23 cellular contexts compared by ENCODE assay signal in genomic region chr5:73333944-73334703, GRCh38.
"Had no signal": no experiment of that assay in that cellular context is flagged by ENCODE, and none has a peak within 500 bp of the region (broad histone marks: within the 10 kb centered on the region; RNA-seq: fewer than 3 reads in every experiment).

No MANE protein-coding gene starts in this region.

- H3K9ac ChIP-seq: neural progenitor cell had no signal

- H3K36me3 ChIP-seq: heart left ventricle, neural progenitor cell, sigmoid colon, tibial artery, upper lobe of right lung had no signal

- H3K27me3 ChIP-seq: neural progenitor cell had no signal

- H3K4me3 ChIP-seq: dorsolateral prefrontal cortex, heart left ventricle, lung, neural progenitor cell, psoas muscle, sigmoid colon, skin epidermis, tibial artery, upper lobe of right lung had no signal

- DNase-seq: cortex of kidney; dorsolateral prefrontal cortex; effector CD8-positive, alpha-beta T cell; heart left ventricle; hippocampal formation; left colon; left ventricle myocardium superior; mesenchymal stem cell; midbrain; nucleus accumbens; psoas muscle; retina; sigmoid colon; stimulated activated CD4-positive, alpha-beta T cell treated with anti-CD3 and anti-CD28 coated beads, Interleukin-2, amount 100 ng/mL, for 24 hours; stimulated activated CD4-positive, alpha-beta T cell treated with anti-CD3 and anti-CD28 coated beads, Interleukin-4, amount 100 ng/mL, for 4 hours; stimulated activated naive B cell treated with anti-CD40 and anti-IgM and Interleukin-4, amounts not matched to agents 10 μg/mL and 1 μg/mL and 100 μg/mL, for 72 hours; stimulated activated naive CD8-positive, alpha-beta T cell treated with anti-CD3 and anti-CD28 coated beads, Interleukin-15, amount 100 ng/mL, for 72 hours; tibial artery; upper lobe of right lung had no signal

- H2AFZ ChIP-seq: neural progenitor cell had no signal

- H3K4me2 ChIP-seq: neural progenitor cell had no signal

- H3K4me1 ChIP-seq: psoas muscle, sigmoid colon, upper lobe of right lung had no signal

- H3K27ac ChIP-seq: dorsolateral prefrontal cortex, heart left ventricle, neural progenitor cell, psoas muscle, sigmoid colon, upper lobe of right lung had no signal

- ATAC-seq: heart left ventricle; left colon; left ventricle myocardium superior; natural killer cell treated with Interleukin-12 subunit alpha and Interleukin-12 subunit beta and Interleukin-15 and Interleukin-18, amount 100 ng/mL, for 72 hours; psoas muscle; stimulated activated naive B cell treated with anti-CD40 and anti-IgM and Interleukin-4, amounts not matched to agents 10 μg/mL and 1 μg/mL and 100 μg/mL, for 72 hours; stimulated activated naive CD8-positive, alpha-beta T cell treated with anti-CD3 and anti-CD28 coated beads, Interleukin-15, amount 100 ng/mL, for 72 hours; upper lobe of right lung had no signal
